In genomic region chr6:87670707-87671106, GRCh38 we compare ENCODE assay signal across 1 cellular context.
TF ChIP-seq lines count a peak whose summit lies in the region.

No MANE protein-coding gene starts in this region.

TF ChIP-seq in liver, 16 proteins besides CTCF, POLR2A, EP300 and RAD21 (continued from another document):
- TF ChIP-seq REST (IDR thresholded peaks at IDR 0.05) (no peak), HNF4G (IDR thresholded peaks at IDR 0.05) (no peak), GABPA (IDR thresholded peaks at IDR 0.05 in 1 of 2, conservative IDR thresholded peaks at IDR 0.05 in 1 of 2) (no peak), JUND (IDR thresholded peaks at IDR 0.05) (no peak), RXRA (IDR thresholded peaks at IDR 0.05) (no peak), HNF4A (conservative IDR thresholded peaks at IDR 0.05) (no peak), EGR1 (IDR thresholded peaks at IDR 0.05; ENCODE audit: low read depth in 2 of 2) (no peak), ATF3 (IDR thresholded peaks at IDR 0.05) (no peak), NR2F2 (IDR thresholded peaks at IDR 0.05) (no peak), ZBTB33 (IDR thresholded peaks at IDR 0.05) (no peak), YY1 (IDR thresholded peaks at IDR 0.05) (no peak)
